ENCODE assay signal across 1 cellular context in the genomic region with DNA sequence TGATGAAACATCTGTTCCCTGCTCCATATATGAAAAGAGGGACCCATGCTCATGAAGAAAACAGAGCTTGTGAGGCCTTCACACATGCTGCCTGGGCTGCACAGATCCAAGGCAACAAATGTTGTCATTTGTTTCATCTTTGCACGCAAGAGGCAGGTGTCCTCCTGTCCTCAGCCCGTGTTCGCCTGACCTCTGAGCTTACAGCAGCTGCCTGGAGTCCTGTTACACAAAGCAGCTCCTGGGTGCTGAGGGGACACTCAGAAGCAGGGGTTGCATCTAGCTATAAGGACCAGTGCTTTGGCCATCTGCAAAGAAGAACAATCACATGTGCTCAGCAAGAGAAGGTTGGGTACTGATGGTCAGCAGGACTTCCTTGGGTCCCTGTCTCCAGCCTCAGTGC.
TF ChIP-seq lines count a peak whose summit lies in the region.

No MANE protein-coding gene starts in this region.

TF ChIP-seq in H1, 55 proteins besides CTCF, POLR2A, EP300 and RAD21:
- TF ChIP-seq, protein P1, sequence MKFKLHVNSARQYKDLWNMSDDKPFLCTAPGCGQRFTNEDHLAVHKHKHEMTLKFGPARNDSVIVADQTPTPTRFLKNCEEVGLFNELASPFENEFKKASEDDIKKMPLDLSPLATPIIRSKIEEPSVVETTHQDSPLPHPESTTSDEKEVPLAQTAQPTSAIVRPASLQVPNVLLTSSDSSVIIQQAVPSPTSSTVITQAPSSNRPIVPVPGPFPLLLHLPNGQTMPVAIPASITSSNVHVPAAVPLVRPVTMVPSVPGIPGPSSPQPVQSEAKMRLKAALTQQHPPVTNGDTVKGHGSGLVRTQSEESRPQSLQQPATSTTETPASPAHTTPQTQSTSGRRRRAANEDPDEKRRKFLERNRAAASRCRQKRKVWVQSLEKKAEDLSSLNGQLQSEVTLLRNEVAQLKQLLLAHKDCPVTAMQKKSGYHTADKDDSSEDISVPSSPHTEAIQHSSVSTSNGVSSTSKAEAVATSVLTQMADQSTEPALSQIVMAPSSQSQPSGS (IDR thresholded peaks at IDR 0.05; ENCODE audit: low read length) = no peak
- TF ChIP-seq SIRT6 (IDR thresholded peaks at IDR 0.05; ENCODE audit: low read length) (no peak), POU5F1 (IDR thresholded peaks at IDR 0.05; ENCODE audit: low read depth, low read length) (no peak), CEBPB (IDR thresholded peaks at IDR 0.05; ENCODE audit: low read depth, low read length) (no peak), NANOG (IDR thresholded peaks at IDR 0.05; ENCODE audit: insufficient read depth, low read depth, low read length, poor library complexity, severe bottlenecking) (no peak), JUN (IDR thresholded peaks at IDR 0.05; ENCODE audit: low read depth, low read length) (no peak), NRF1 (IDR thresholded peaks at IDR 0.05; ENCODE audit: low read depth, low read length) (no peak), SP2 (IDR thresholded peaks at IDR 0.05; ENCODE audit: low read length) (no peak), SIN3A (conservative IDR thresholded peaks at IDR 0.05 in 1 of 2, IDR thresholded peaks at IDR 0.05 in 1 of 2; ENCODE audit: low read depth in 1 of 2, low read length in 2 of 2) (no peak), SP1 (IDR thresholded peaks at IDR 0.05; ENCODE audit: low read depth, low read length) (no peak), RXRA (IDR thresholded peaks at IDR 0.05; ENCODE audit: insufficient read depth, low read depth, low read length) (no peak)
- TF ChIP-seq, protein P2, sequence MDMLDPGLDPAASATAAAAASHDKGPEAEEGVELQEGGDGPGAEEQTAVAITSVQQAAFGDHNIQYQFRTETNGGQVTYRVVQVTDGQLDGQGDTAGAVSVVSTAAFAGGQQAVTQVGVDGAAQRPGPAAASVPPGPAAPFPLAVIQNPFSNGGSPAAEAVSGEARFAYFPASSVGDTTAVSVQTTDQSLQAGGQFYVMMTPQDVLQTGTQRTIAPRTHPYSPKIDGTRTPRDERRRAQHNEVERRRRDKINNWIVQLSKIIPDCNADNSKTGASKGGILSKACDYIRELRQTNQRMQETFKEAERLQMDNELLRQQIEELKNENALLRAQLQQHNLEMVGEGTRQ (IDR thresholded peaks at IDR 0.05; ENCODE audit: low read length) = no peak
